ENCODE assay signal across 1 cellular context in the genomic region with DNA sequence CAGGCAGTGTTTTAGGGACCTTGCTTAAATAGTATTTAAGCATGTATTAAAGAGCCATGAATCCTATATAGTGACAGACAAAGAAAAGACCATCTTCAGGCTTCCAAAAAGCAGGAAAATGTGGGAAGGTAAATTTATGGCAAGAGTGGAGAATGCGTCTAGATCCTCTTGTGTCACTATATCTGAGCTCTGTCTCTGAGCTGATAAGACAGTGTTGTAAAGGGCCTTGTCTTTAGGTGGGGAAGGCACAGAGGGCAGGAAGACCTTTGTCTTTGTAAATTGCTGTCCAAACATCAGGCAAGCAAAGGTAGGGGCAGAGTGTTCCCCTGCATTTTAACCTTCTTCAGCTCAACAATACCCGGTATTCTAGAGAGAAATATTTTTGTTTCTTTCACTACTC.
TF ChIP-seq lines count a peak whose summit lies in the region.

No MANE protein-coding gene starts in this region.

TF ChIP-seq in WTC11, 78 proteins besides CTCF, POLR2A, EP300 and RAD21 (continued from another document):
- TF ChIP-seq, protein P1, sequence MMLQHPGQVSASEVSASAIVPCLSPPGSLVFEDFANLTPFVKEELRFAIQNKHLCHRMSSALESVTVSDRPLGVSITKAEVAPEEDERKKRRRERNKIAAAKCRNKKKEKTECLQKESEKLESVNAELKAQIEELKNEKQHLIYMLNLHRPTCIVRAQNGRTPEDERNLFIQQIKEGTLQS (CRISPR knock-in tag; conservative IDR thresholded peaks at IDR 0.05): no peak
- no peak for TF ChIP-seq FOXP1 (CRISPR knock-in tag; IDR thresholded peaks at IDR 0.05; ENCODE audit: borderline replicate concordance)
- TF ChIP-seq ZNF671 (CRISPR knock-in tag; IDR thresholded peaks at IDR 0.05): no peak
- TF ChIP-seq ZNF317 (CRISPR knock-in tag; IDR thresholded peaks at IDR 0.05; ENCODE audit: borderline replicate concordance, low read depth): no peak
- TF ChIP-seq, protein P2, sequence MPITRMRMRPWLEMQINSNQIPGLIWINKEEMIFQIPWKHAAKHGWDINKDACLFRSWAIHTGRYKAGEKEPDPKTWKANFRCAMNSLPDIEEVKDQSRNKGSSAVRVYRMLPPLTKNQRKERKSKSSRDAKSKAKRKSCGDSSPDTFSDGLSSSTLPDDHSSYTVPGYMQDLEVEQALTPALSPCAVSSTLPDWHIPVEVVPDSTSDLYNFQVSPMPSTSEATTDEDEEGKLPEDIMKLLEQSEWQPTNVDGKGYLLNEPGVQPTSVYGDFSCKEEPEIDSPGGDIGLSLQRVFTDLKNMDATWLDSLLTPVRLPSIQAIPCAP (CRISPR knock-in tag; IDR thresholded peaks at IDR 0.05): no peak
- no peak for TF ChIP-seq RORB (CRISPR knock-in tag; IDR thresholded peaks at IDR 0.05)
- TF ChIP-seq NFE2L1 (CRISPR knock-in tag; IDR thresholded peaks at IDR 0.05): no peak
